ENCODE assay signal across 37 cellular contexts in genomic region chrX:122246937-122247336, GRCh38.
"Had no signal": no experiment of that assay in that cellular context is flagged by ENCODE, and none has a peak within 500 bp of the region (broad histone marks: within the 10 kb centered on the region; RNA-seq: fewer than 3 reads in every experiment).

No MANE protein-coding gene starts in this region.

- H3K4me1 ChIP-seq: adrenal gland, ascending aorta, body of pancreas, breast epithelium had no signal

- DNase-seq: activated effector memory CD4-positive, alpha-beta T cell treated with anti-CD3 and anti-CD28 coated beads, Interleukin-2, amount 50 U/mL, for 16 hours; activated effector memory CD4-positive, alpha-beta T cell treated with Interleukin-2 at 50 U/mL for 16 hours; activated gamma-delta T cell; activated gamma-delta T cell treated with Interleukin-2 at 50 U/mL for 16 hours; activated naive CD4-positive, alpha-beta T cell; activated naive CD4-positive, alpha-beta T cell treated with anti-CD3 and anti-CD28 coated beads for 36 hours; activated naive CD4-positive, alpha-beta T cell treated with anti-CD3 and anti-CD28 coated beads, Interleukin-2, amount 10 ng/mL, durations not matched to agents 7 days and 5 days; activated naive CD4-positive, alpha-beta T cell treated with anti-CD3 and anti-CD28 coated beads, Interleukin-2, amount 50 U/mL, for 16 hours; activated naive CD4-positive, alpha-beta T cell treated with Interleukin-2 at 50 U/mL for 16 hours; activated naive CD8-positive, alpha-beta T cell treated with anti-CD3 and anti-CD28 coated beads for 36 hours; activated naive CD8-positive, alpha-beta T cell treated with anti-CD3 and anti-CD28 coated beads, Interleukin-2, amount 10 ng/mL, durations not matched to agents 7 days and 5 days; activated naive CD8-positive, alpha-beta T cell treated with anti-CD3 and anti-CD28 coated beads, Interleukin-2, amount 50 U/mL, for 24 hours; activated T-cell treated with anti-CD3 and anti-CD28 coated beads, Interleukin-2, amount 50 U/mL, for 4 hours; activated T-cell treated with anti-CD3 and anti-CD28 coated beads, Interleukin-2, amount 50 U/mL, for 48 hours; activated T-cell treated with anti-CD3 and anti-CD28 coated beads, Interleukin-2, amount 50 U/mL, for 72 hours; adrenal gland; amniotic stem cell; amygdala; anterior cingulate cortex; aorta; body of pancreas; brain microvascular endothelial cell; caudate nucleus; central memory CD4-positive, alpha-beta T cell; cerebellar nuclear complex had no signal

- H3K27me3 ChIP-seq: adrenal gland, ascending aorta, body of pancreas, brain microvascular endothelial cell, breast epithelium, cardiac muscle cell had no signal

- H3K36me3 Mint-ChIP-seq: activated naive CD4-positive, alpha-beta T cell treated with anti-CD3 and anti-CD28 coated beads, Interleukin-2, amount 10 ng/mL, durations not matched to agents 7 days and 5 days; activated naive CD4-positive, alpha-beta T cell treated with anti-CD3 and anti-CD28 coated beads, Interleukin-2, amount 50 U/mL, for 24 hours; activated naive CD4-positive, alpha-beta T cell treated with anti-CD3 and anti-CD28 coated beads, Interleukin-2, amount 50 U/mL, for 72 hours; activated naive CD8-positive, alpha-beta T cell; activated naive CD8-positive, alpha-beta T cell treated with anti-CD3 and anti-CD28 coated beads for 36 hours; activated naive CD8-positive, alpha-beta T cell treated with anti-CD3 and anti-CD28 coated beads, Interleukin-2, amount 10 ng/mL, durations not matched to agents 7 days and 5 days; brain had no signal

- H3K4me3 Mint-ChIP-seq: activated naive CD4-positive, alpha-beta T cell treated with anti-CD3 and anti-CD28 coated beads for 36 hours; activated naive CD4-positive, alpha-beta T cell treated with anti-CD3 and anti-CD28 coated beads, Interleukin-2, amount 10 ng/mL, durations not matched to agents 7 days and 5 days; activated naive CD4-positive, alpha-beta T cell treated with anti-CD3 and anti-CD28 coated beads, Interleukin-2, amount 50 U/mL, for 24 hours; activated naive CD8-positive, alpha-beta T cell; activated naive CD8-positive, alpha-beta T cell treated with anti-CD3 and anti-CD28 coated beads for 36 hours; activated naive CD8-positive, alpha-beta T cell treated with anti-CD3 and anti-CD28 coated beads, Interleukin-2, amount 10 ng/mL, durations not matched to agents 7 days and 5 days; activated naive CD8-positive, alpha-beta T cell treated with anti-CD3 and anti-CD28 coated beads, Interleukin-2, amount 50 U/mL, for 24 hours; activated T-cell treated with anti-CD3 and anti-CD28 coated beads, Interleukin-2, amount 50 U/mL, for 4 hours; activated T-cell treated with anti-CD3 and anti-CD28 coated beads, Interleukin-2, amount 50 U/mL, for 72 hours; activated T-helper 1 cell treated with anti-CD3 and anti-CD28 coated beads, Interleukin-12 subunit alpha, Interleukin-12 subunit beta, Interleukin-2, Interleukin-4 antibody, amounts not matched to agents 30 ng/mL and 10 ng/mL and 1 ng/mL, durations not matched to agents 14 hours and 24 hours and 36 hours; activated T-helper 17 cell treated with anti-CD3 and anti-CD28 coated beads, Interleukin-2, amount 50 U/mL, for 72 hours; brain; central memory CD8-positive, alpha-beta T cell had no signal

- H3K27ac ChIP-seq: adrenal gland, ascending aorta, body of pancreas, brain microvascular endothelial cell, breast epithelium, cardiac muscle cell had no signal

- H3K4me3 ChIP-seq: adrenal gland, ascending aorta, body of pancreas, breast epithelium, cardiac muscle cell had no signal

- H3K9me3 ChIP-seq: adrenal gland, ascending aorta, body of pancreas had no signal

- H3K36me3 ChIP-seq: adrenal gland, ascending aorta, brain microvascular endothelial cell, breast epithelium, cardiac muscle cell had no signal

- H3K4me1 Mint-ChIP-seq: activated naive CD4-positive, alpha-beta T cell treated with anti-CD3 and anti-CD28 coated beads, Interleukin-2, amount 10 ng/mL, durations not matched to agents 7 days and 5 days; activated naive CD4-positive, alpha-beta T cell treated with anti-CD3 and anti-CD28 coated beads, Interleukin-2, amount 50 U/mL, for 24 hours; activated naive CD8-positive, alpha-beta T cell treated with anti-CD3 and anti-CD28 coated beads for 36 hours; activated naive CD8-positive, alpha-beta T cell treated with anti-CD3 and anti-CD28 coated beads, Interleukin-2, amount 10 ng/mL, durations not matched to agents 7 days and 5 days; activated naive CD8-positive, alpha-beta T cell treated with anti-CD3 and anti-CD28 coated beads, Interleukin-2, amount 50 U/mL, for 24 hours; activated T-helper 17 cell treated with anti-CD3 and anti-CD28 coated beads, Interleukin-2, amount 50 U/mL, for 72 hours; brain; central memory CD8-positive, alpha-beta T cell had no signal

- FAIRE-seq: bronchial epithelial cell had no signal

- H3K27ac Mint-ChIP-seq: activated naive CD4-positive, alpha-beta T cell treated with anti-CD3 and anti-CD28 coated beads for 36 hours; activated naive CD4-positive, alpha-beta T cell treated with anti-CD3 and anti-CD28 coated beads, Interleukin-2, amount 10 ng/mL, durations not matched to agents 7 days and 5 days; activated naive CD4-positive, alpha-beta T cell treated with anti-CD3 and anti-CD28 coated beads, Interleukin-2, amount 50 U/mL, for 24 hours; activated naive CD4-positive, alpha-beta T cell treated with anti-CD3 and anti-CD28 coated beads, Interleukin-2, amount 50 U/mL, for 72 hours; activated naive CD8-positive, alpha-beta T cell; activated naive CD8-positive, alpha-beta T cell treated with anti-CD3 and anti-CD28 coated beads for 36 hours; activated naive CD8-positive, alpha-beta T cell treated with anti-CD3 and anti-CD28 coated beads, Interleukin-2, amount 10 ng/mL, durations not matched to agents 7 days and 5 days; activated naive CD8-positive, alpha-beta T cell treated with anti-CD3 and anti-CD28 coated beads, Interleukin-2, amount 50 U/mL, for 24 hours; activated T-cell treated with anti-CD3 and anti-CD28 coated beads, Interleukin-2, amount 50 U/mL, for 72 hours; activated T-helper 1 cell treated with anti-CD3 and anti-CD28 coated beads, Interleukin-12 subunit alpha, Interleukin-12 subunit beta, Interleukin-2, Interleukin-4 antibody, amounts not matched to agents 30 ng/mL and 10 ng/mL and 1 ng/mL, durations not matched to agents 14 hours and 24 hours and 36 hours; activated T-helper 17 cell treated with anti-CD3 and anti-CD28 coated beads, Interleukin-2, amount 50 U/mL, for 72 hours; activated T-helper 2 cell treated with anti-CD3 and anti-CD28 coated beads, Interferon-gamma antibody, Interleukin-2, Interleukin-4, amounts not matched to agents 10 μg/mL and 5 μg/mL and 100 μg/mL, durations not matched to agents 14 hours and 24 hours and 36 hours; brain had no signal

- H3K27me3 Mint-ChIP-seq: activated naive CD4-positive, alpha-beta T cell treated with anti-CD3 and anti-CD28 coated beads, Interleukin-2, amount 10 ng/mL, durations not matched to agents 7 days and 5 days; activated naive CD4-positive, alpha-beta T cell treated with anti-CD3 and anti-CD28 coated beads, Interleukin-2, amount 50 U/mL, for 24 hours; activated naive CD8-positive, alpha-beta T cell; activated naive CD8-positive, alpha-beta T cell treated with anti-CD3 and anti-CD28 coated beads for 36 hours; activated naive CD8-positive, alpha-beta T cell treated with anti-CD3 and anti-CD28 coated beads, Interleukin-2, amount 10 ng/mL, durations not matched to agents 7 days and 5 days; activated naive CD8-positive, alpha-beta T cell treated with anti-CD3 and anti-CD28 coated beads, Interleukin-2, amount 50 U/mL, for 24 hours; activated T-helper 17 cell treated with anti-CD3 and anti-CD28 coated beads, Interleukin-2, amount 50 U/mL, for 72 hours; brain; central memory CD8-positive, alpha-beta T cell had no signal

- H3K9me3 Mint-ChIP-seq: activated naive CD4-positive, alpha-beta T cell treated with anti-CD3 and anti-CD28 coated beads for 36 hours; activated naive CD4-positive, alpha-beta T cell treated with anti-CD3 and anti-CD28 coated beads, Interleukin-2, amount 10 ng/mL, durations not matched to agents 7 days and 5 days; activated naive CD4-positive, alpha-beta T cell treated with anti-CD3 and anti-CD28 coated beads, Interleukin-2, amount 50 U/mL, for 24 hours; activated naive CD4-positive, alpha-beta T cell treated with anti-CD3 and anti-CD28 coated beads, Interleukin-2, amount 50 U/mL, for 72 hours; activated naive CD8-positive, alpha-beta T cell treated with anti-CD3 and anti-CD28 coated beads for 36 hours; activated naive CD8-positive, alpha-beta T cell treated with anti-CD3 and anti-CD28 coated beads, Interleukin-2, amount 10 ng/mL, durations not matched to agents 7 days and 5 days; activated naive CD8-positive, alpha-beta T cell treated with anti-CD3 and anti-CD28 coated beads, Interleukin-2, amount 50 U/mL, for 24 hours; activated T-cell treated with anti-CD3 and anti-CD28 coated beads, Interleukin-2, amount 50 U/mL, for 4 hours; activated T-helper 1 cell treated with anti-CD3 and anti-CD28 coated beads, Interleukin-12 subunit alpha, Interleukin-12 subunit beta, Interleukin-2, Interleukin-4 antibody, amounts not matched to agents 30 ng/mL and 10 ng/mL and 1 ng/mL, durations not matched to agents 14 hours and 24 hours and 36 hours; activated T-helper 17 cell treated with anti-CD3 and anti-CD28 coated beads, Interleukin-2, amount 50 U/mL, for 72 hours; activated T-helper 2 cell treated with anti-CD3 and anti-CD28 coated beads, Interferon-gamma antibody, Interleukin-2, Interleukin-4, amounts not matched to agents 10 μg/mL and 5 μg/mL and 100 μg/mL, durations not matched to agents 14 hours and 24 hours and 36 hours; brain; central memory CD8-positive, alpha-beta T cell had no signal

- ATAC-seq: activated naive CD4-positive, alpha-beta T cell treated with anti-CD3 and anti-CD28 coated beads, Interleukin-2, amount 50 U/mL, for 72 hours; activated naive CD8-positive, alpha-beta T cell treated with anti-CD3 and anti-CD28 coated beads, Interleukin-2, amount 50 U/mL, for 24 hours; activated T-cell treated with anti-CD3 and anti-CD28 coated beads, Interleukin-2, amount 50 U/mL, for 4 hours; activated T-cell treated with anti-CD3 and anti-CD28 coated beads, Interleukin-2, amount 50 U/mL, for 72 hours; activated T-helper 17 cell treated with anti-CD3 and anti-CD28 coated beads, Interleukin-2, amount 50 U/mL, for 72 hours; body of pancreas had no signal
